Comparison of ENCODE assay signal across 8 cellular contexts in the genomic region with DNA sequence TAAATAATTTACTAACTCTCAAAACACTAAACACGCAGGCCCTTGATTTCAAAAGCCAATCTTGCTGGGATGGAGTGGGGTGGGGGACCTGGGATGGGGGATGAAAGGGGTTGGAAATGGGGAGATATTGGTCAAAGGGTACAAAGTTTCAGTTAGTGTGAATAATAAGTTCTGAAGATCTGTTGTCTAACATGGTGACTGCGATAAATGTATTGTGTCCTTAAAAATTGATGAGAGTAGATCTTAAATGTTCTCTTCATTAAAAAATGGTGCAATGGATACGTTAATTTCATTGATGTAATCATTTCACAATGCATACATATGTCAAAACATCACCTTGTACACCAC. TPM values are rescaled to one million over a fixed set of nuclear protein-coding genes. Genes with fewer than 3 reads are reported as not detected.
DNase-seq lines count a peak whose midpoint lies in the region; ATAC-seq and TF ChIP-seq lines count a peak whose summit lies in the region.

No MANE protein-coding gene starts in this region.

- H2BK12ac ChIP-seq in mesenchymal stem cell (ENCODE audit: low read length in 2 of 2), result no peak overlapping the region

- peaks cover 2% of the 10 kb centered on the region for H3K79me1 ChIP-seq in mesenchymal stem cell (replicated peaks; ENCODE audit: low read length, poor library complexity, severe bottlenecking)

- H3K9me3 ChIP-seq in left ventricle myocardium inferior (replicated peaks) (peaks cover 6% of the 10 kb centered on the region), mesenchymal stem cell (ENCODE audit: control insufficient read depth, low read length) (no peaks in the 10 kb centered on the region), aorta (ENCODE audit: control insufficient read depth, low read length) (no peaks in the 10 kb centered on the region)

- no peak for TF ChIP-seq CTCF in left ventricle myocardium inferior (IDR thresholded peaks at IDR 0.05; ENCODE audit: borderline replicate concordance)
- no peak for TF ChIP-seq CTCF in astrocyte of the cerebellum (IDR thresholded peaks at IDR 0.05; ENCODE audit: low read depth, low read length, missing control alignments)

- peak overlapping the region; percentile 55 for H3K4me2 ChIP-seq in mesenchymal stem cell (ENCODE audit: low read length, poor library complexity, severe bottlenecking)

- no peak overlapping the region for H4K91ac ChIP-seq in mesenchymal stem cell (ENCODE audit: low read length)

- ATAC-seq in Right ventricle myocardium inferior (no peak), aorta (ENCODE audit: low FRiP score) (no peak), HG03520 (IDR thresholded peaks at IDR 0.05; ENCODE audit: unreplicated experiment) (no peak), GM21360 (IDR thresholded peaks at IDR 0.05; ENCODE audit: unreplicated experiment) (no peak)

- in situ Hi-C loops in astrocyte of the cerebellum (cut with HindIII; ENCODE audit: low sequenced_read_pairs), result no loop called here

- H2BK120ac ChIP-seq in mesenchymal stem cell (ENCODE audit: low read depth, low read length), result no peak overlapping the region

- H3K27ac ChIP-seq in left ventricle myocardium inferior (replicated peaks), result peak overlapping the region; percentile 96
- H3K27ac ChIP-seq in mesenchymal stem cell (ENCODE audit: low read length, poor library complexity, severe bottlenecking), result peak overlapping the region; percentile 20
- H3K27ac ChIP-seq in aorta (ENCODE audit: low read depth in 1 of 2, low read length in 2 of 2), result peak overlapping the region in 1 of 2 donors; percentile 78

- H3K23ac ChIP-seq in mesenchymal stem cell (ENCODE audit: low read length in 2 of 2), result no peak overlapping the region

- no peak overlapping the region for H2AFZ ChIP-seq in mesenchymal stem cell (ENCODE audit: low read depth, low read length)

- H2BK5ac ChIP-seq in mesenchymal stem cell (ENCODE audit: low read depth, low read length, poor library complexity, severe bottlenecking), result no peak overlapping the region

- intact Hi-C loops in left ventricle myocardium inferior (cut with micrococcal nuclease) (no loop called here), Right ventricle myocardium inferior (cut with DNase I) (loop anchor here (5.0 kb wide), 2 partner anchors 407 to 607 kb away; partner anchors contain the start of gene EML6), aorta (cut with DNase I) (loop anchor here (5.0 to 10.0 kb wide), 3 partner anchors 217 to 350 kb away; partner anchors contain the start of gene SPTBN1 (in 1 of the 2))

- H3K14ac ChIP-seq in mesenchymal stem cell (ENCODE audit: low read length in 2 of 2), result no peak overlapping the region

- H3K18ac ChIP-seq in mesenchymal stem cell (ENCODE audit: low read depth in 1 of 2, low read length in 2 of 2), result no peak overlapping the region

- 84% methylated on average over 2 of the region's 3 CpGs for WGBS in mesenchymal stem cell
- 60 to 61% methylated on average over 3 of the region's 3 CpGs for WGBS in aorta, 2 donors

- peaks cover 18% of the 10 kb centered on the region for H3K4me1 ChIP-seq in left ventricle myocardium inferior
- peaks cover 1% of the 10 kb centered on the region for H3K4me1 ChIP-seq in mesenchymal stem cell (ENCODE audit: control insufficient read depth, insufficient read depth, low read depth, low read length)
- no peaks in the 10 kb centered on the region for H3K4me1 ChIP-seq in aorta (ENCODE audit: control insufficient read depth in 1 of 2, insufficient read depth in 2 of 2, low read length in 2 of 2)

- no peak overlapping the region for H3K4ac ChIP-seq in mesenchymal stem cell (ENCODE audit: low read depth in 1 of 2, low read length in 2 of 2)

- H4K8ac ChIP-seq in mesenchymal stem cell (ENCODE audit: low read length), result no peak overlapping the region

- no peak for DNase-seq in left ventricle myocardium inferior
- DNase-seq in Right ventricle myocardium inferior (ENCODE audit: missing footprints), result no peak
- DNase-seq in astrocyte of the cerebellum (ENCODE audit: low read depth), result no peak
- DNase-seq in mesenchymal stem cell, result no peak
- no peak for DNase-seq in aorta
- DNase-seq in epidermal melanocyte (ENCODE audit: insufficient read length, low spot score), result no peak

- H3K27me3 ChIP-seq in left ventricle myocardium inferior (ENCODE audit: low read depth) (no peaks in the 10 kb centered on the region), mesenchymal stem cell (ENCODE audit: control insufficient read depth in 1 of 2, insufficient read depth in 1 of 2, low read length in 2 of 2) (no peaks in the 10 kb centered on the region), aorta (ENCODE audit: control insufficient read depth in 1 of 2, insufficient read depth in 2 of 2, low read length in 1 of 2) (no peaks in the 10 kb centered on the region)

- H2BK15ac ChIP-seq in mesenchymal stem cell (ENCODE audit: low read depth, poor library complexity, severe bottlenecking), result no peak overlapping the region

- no peaks in the 10 kb centered on the region for H3K36me3 ChIP-seq in left ventricle myocardium inferior
- H3K36me3 ChIP-seq in mesenchymal stem cell (ENCODE audit: control insufficient read depth in 1 of 2, insufficient read depth in 2 of 2, low read depth in 1 of 2, low read length in 2 of 2), result no peaks in the 10 kb centered on the region
- no peaks in the 10 kb centered on the region for H3K36me3 ChIP-seq in aorta (ENCODE audit: control insufficient read depth in 1 of 2, insufficient read depth in 2 of 2, low read length in 1 of 2)

- H2AK5ac ChIP-seq in mesenchymal stem cell (ENCODE audit: low read length, severe bottlenecking), result peak overlapping the region; percentile 66

- peak overlapping the region; percentile 99 for H3K9ac ChIP-seq in mesenchymal stem cell (ENCODE audit: low read length)

- H3K4me3 ChIP-seq in left ventricle myocardium inferior (peak overlapping the region; percentile 75), astrocyte of the cerebellum (ENCODE audit: low read depth, low read length) (peak overlapping the region; percentile 78), mesenchymal stem cell (ENCODE audit: insufficient read depth in 1 of 2, low read depth in 1 of 2, low read length in 2 of 2) (peak overlapping the region in 1 of 2 experiments; percentile 87), aorta (ENCODE audit: low read length in 2 of 2) (peak overlapping the region; percentile 19 to 48)

RNA-seq across cellular contexts. Expression of gene ACYP2, which starts 0.5 kb away (rescaled TPM):
- total RNA-seq in left ventricle myocardium inferior, result 76.7 TPM
- 62.6 TPM for total RNA-seq in Right ventricle myocardium inferior
- polyA plus RNA-seq in mesenchymal stem cell (2013, experiment 1 of 2), result 10.3 TPM
- polyA plus RNA-seq in mesenchymal stem cell (2013, experiment 2 of 2), result 12.4 TPM
- total RNA-seq in aorta, result 10 to 100 TPM; 16.3 to 21.2 TPM
- 10 to 100 TPM; 28.4 to 36.4 TPM for polyA plus RNA-seq in aorta
